ENCODE assay signal across 20 cellular contexts in genomic region chr10:120511165-120511564, GRCh38. TPM values are rescaled to one million over a fixed set of nuclear protein-coding genes. Genes with fewer than 3 reads are reported as not detected.
DNase-seq lines count a peak whose midpoint lies in the region; ATAC-seq and TF ChIP-seq lines count a peak whose summit lies in the region.
"Had no signal": no experiment of that assay in that cellular context is flagged by ENCODE, and none has a peak within 500 bp of the region (broad histone marks: within the 10 kb centered on the region; RNA-seq: fewer than 3 reads in every experiment).

No MANE protein-coding gene starts in this region.

- H3K27ac ChIP-seq in coronary artery: no peak overlapping the region
- H3K27ac ChIP-seq: heart right ventricle, parathyroid adenoma, sigmoid colon had no signal

- no peak overlapping the region for H3K4me3 ChIP-seq in coronary artery
- H3K4me3 ChIP-seq: heart right ventricle, sigmoid colon had no signal

- DNase-seq in Daoy (ENCODE audit: low read depth) (peak; percentile 39), LoVo (ENCODE audit: low spot score) (peak; percentile 23), astrocyte of the hippocampus (ENCODE audit: low read depth, low spot score) (peak; percentile 82), iris pigment epithelial cell (ENCODE audit: low read depth) (peak; percentile 56), SKM-1 (lab: John Stamatoyannopoulos, UW; ENCODE audit: unreplicated experiment) (no peak), coronary artery (ENCODE audit: low spot score) (no peak), GM20000 (ENCODE audit: low spot score) (no peak)
- DNase-seq: activated CD4-positive, alpha-beta T cell treated with anti-CD3 and anti-CD28 coated beads for 48 hours; activated naive CD8-positive, alpha-beta T cell treated with anti-CD3 and anti-CD28 coated beads, Interleukin-2, amount 50 U/mL, for 24 hours; central memory CD4-positive, alpha-beta T cell; DMS79 treated with DMSO at 0.1 percent for 48 hours; heart right ventricle; mesenchymal stem cell; naive thymus-derived CD8-positive, alpha-beta T cell; NCI-H1930; NCI-H446 treated with DMSO at 0.1 percent for 48 hours; sigmoid colon had no signal

- no peak for ATAC-seq in GM21786 (IDR thresholded peaks at IDR 0.05; ENCODE audit: unreplicated experiment)
- ATAC-seq: activated naive CD8-positive, alpha-beta T cell treated with anti-CD3 and anti-CD28 coated beads, Interleukin-2, amount 50 U/mL, for 24 hours; heart right ventricle; naive thymus-derived CD8-positive, alpha-beta T cell; stimulated activated memory B cell treated with anti-CD40 and anti-IgM and Interleukin-4, amounts not matched to agents 10 μg/mL and 1 μg/mL and 100 μg/mL, for 72 hours had no signal

- TF ChIP-seq CTCF in coronary artery (IDR thresholded peaks at IDR 0.05): no peak
- TF ChIP-seq CTCF in GM20000 (IDR thresholded peaks at IDR 0.05; ENCODE audit: extremely low read depth, missing control alignments): no peak

RNA-seq across cellular contexts. Expression of gene PLPP4, which starts 54.1 kb away (rescaled TPM):
- total RNA-seq in Daoy (2014; rRNA removed; shearing (Covaris generic)): 3.9 and 15.8 TPM in 2 replicates
- total RNA-seq: heart right ventricle; naive thymus-derived CD8-positive, alpha-beta T cell had no signal

Comparison
In these comparisons a context has a peak if more than half of its experiments do, and no peak if none do; other contexts are left out.
1. DNase-seq: peak in Daoy (single experiment), LoVo (single experiment), astrocyte of the hippocampus (single experiment) and iris pigment epithelial cell (single experiment); none in SKM-1 (single experiment), coronary artery (single experiment) and GM20000 (single experiment).